1 cellular context compared by ENCODE assay signal in the genomic region with DNA sequence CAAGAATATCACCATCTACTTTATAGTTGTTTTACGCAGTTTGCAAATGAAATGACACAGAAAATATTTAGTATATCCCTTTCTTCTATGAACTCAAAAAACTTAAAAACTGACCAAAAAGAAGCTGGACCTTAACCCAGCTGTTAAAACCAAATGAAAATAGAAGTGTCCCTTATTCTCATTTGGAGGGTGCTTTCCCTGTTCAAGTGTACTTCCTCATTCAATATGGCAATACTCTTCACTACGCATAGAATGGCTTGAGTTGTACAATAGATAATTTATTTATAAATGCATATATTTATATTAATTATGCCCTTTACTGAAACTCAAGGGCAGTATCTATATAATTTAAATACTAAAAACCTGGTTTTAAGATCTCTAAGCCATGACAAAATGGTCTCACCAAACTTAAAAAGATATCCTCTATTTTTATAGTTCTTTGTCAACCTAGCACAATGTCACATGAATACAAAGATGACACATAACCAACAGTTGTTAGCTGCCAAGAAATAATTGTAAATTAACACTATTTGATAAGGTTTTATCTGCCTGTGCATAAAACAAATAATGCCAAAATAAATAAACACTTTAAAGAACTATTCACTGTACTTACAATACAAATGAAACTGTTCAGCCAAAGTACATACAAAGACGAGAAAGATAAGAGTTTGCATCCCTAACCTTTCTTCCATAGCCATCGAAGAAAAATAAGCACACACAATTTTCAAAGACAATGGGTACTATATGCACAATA.
TF ChIP-seq lines count a peak whose summit lies in the region.

No MANE protein-coding gene starts in this region.

TF ChIP-seq in IMR-90, 13 proteins besides CTCF, POLR2A, EP300 and RAD21:
- no peak for TF ChIP-seq MXI1 (IDR thresholded peaks at IDR 0.05; ENCODE audit: borderline replicate concordance, low read depth, low read length)
- 0 out of 2 replicates have a peak, but pooled peaks have one; percentile 15 for TF ChIP-seq CEBPB (IDR thresholded peaks at IDR 0.05; ENCODE audit: low read depth, low read length)
TF ChIP-seq in IMR-90: peak in this region for 1.
